8 cellular contexts compared by ENCODE assay signal in the genomic region with DNA sequence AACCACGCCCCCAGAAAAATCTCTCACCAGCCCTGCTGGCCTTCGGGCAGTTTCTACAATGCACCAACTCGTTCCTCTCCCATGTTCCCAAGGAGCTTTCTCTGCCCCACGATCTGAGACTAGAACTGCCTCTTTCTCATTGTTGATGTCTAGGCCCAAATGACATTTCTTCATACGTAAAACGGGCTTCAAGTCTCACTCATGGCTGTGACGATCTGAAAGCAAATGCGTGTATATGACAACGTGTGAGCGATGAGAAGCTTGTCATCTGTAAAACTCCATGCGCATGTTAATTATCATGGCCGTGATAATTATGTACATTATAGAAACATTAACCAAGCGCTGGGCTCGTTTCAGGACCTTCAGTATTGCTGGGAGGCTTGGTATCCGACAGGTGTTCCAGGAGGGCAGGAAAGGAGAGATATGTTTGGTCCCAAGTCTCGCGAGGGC. TPM values are rescaled to one million over a fixed set of nuclear protein-coding genes. Genes with fewer than 3 reads are reported as not detected.
DNase-seq lines count a peak whose midpoint lies in the region; TF ChIP-seq lines count a peak whose summit lies in the region.

No MANE protein-coding gene starts in this region.

- H3K9me3 Mint-ChIP-seq in CD14-positive monocyte, result no peaks in the 10 kb centered on the region
- H3K9me3 Mint-ChIP-seq in dendritic cell treated with granulocyte-macrophage colony-stimulating factor and Interleukin-4, amounts not matched to agents 40 ng/mL and 50 ng/mL, for 4 days, result no peaks in the 10 kb centered on the region
- no peaks in the 10 kb centered on the region for H3K9me3 Mint-ChIP-seq in neural progenitor cell

- H3K9me3 ChIP-seq in Loucy (ENCODE audit: insufficient read depth, low read depth, low read length) (no peaks in the 10 kb centered on the region), neural progenitor cell (ENCODE audit: low read depth) (no peaks in the 10 kb centered on the region)

- H3K9ac ChIP-seq in Loucy (ENCODE audit: low read depth, low read length, poor library complexity, severe bottlenecking) (no peak overlapping the region), neural progenitor cell (no peak overlapping the region)

- H2AFZ ChIP-seq in Loucy (ENCODE audit: low read length) (peak overlapping the region; percentile 42; the same call in 1 of the 2 replicates), neural progenitor cell (replicated peaks) (peak overlapping the region; percentile 66)

- peak overlapping the region in 4 of 7 donors; percentile 59 to 85 (median 75) for H3K27ac Mint-ChIP-seq in CD14-positive monocyte
- H3K27ac Mint-ChIP-seq in dendritic cell treated with granulocyte-macrophage colony-stimulating factor and Interleukin-4, amounts not matched to agents 40 ng/mL and 50 ng/mL, for 4 days, result peak overlapping the region; percentile 79
- H3K27ac Mint-ChIP-seq in neural progenitor cell, result no peak overlapping the region

- H3K9me2 ChIP-seq in Loucy (replicated peaks; ENCODE audit: low read depth, low read length), result no peaks in the 10 kb centered on the region

- H3K79me2 ChIP-seq in Loucy (ENCODE audit: insufficient read depth, low read length) (peaks cover 28% of the 10 kb centered on the region), neural progenitor cell (ENCODE audit: low read depth) (peaks cover 9% of the 10 kb centered on the region)

- H3K4me3 ChIP-seq in Loucy (ENCODE audit: low read length, poor library complexity, severe bottlenecking), result no peak overlapping the region
- peak overlapping the region; percentile 76 for H3K4me3 ChIP-seq in neural progenitor cell

- DNase-seq in CD14-positive monocyte (ENCODE audit: low spot score) (no peak), neural progenitor cell (ENCODE audit: low spot score) (no peak), SW480 (ENCODE audit: low spot score) (no peak), SK-N-DZ (ENCODE audit: low spot score) (no peak), NCI-H82 (lab: John Stamatoyannopoulos, UW) (no peak), KG1 (lab: John Stamatoyannopoulos, UW) (no peak)

- H3K4me1 Mint-ChIP-seq in CD14-positive monocyte, result peaks cover 60% of the 10 kb centered on the region
- peaks cover 67% of the 10 kb centered on the region for H3K4me1 Mint-ChIP-seq in dendritic cell treated with granulocyte-macrophage colony-stimulating factor and Interleukin-4, amounts not matched to agents 40 ng/mL and 50 ng/mL, for 4 days (ENCODE audit: low read depth)
- peaks cover 25% of the 10 kb centered on the region for H3K4me1 Mint-ChIP-seq in neural progenitor cell

- peaks cover 0 to 6% (median 0%) of the 10 kb centered on the region in 3 donors for H3K27me3 Mint-ChIP-seq in CD14-positive monocyte (ENCODE audit: low read depth in 3 of 3)
- H3K27me3 Mint-ChIP-seq in dendritic cell treated with granulocyte-macrophage colony-stimulating factor and Interleukin-4, amounts not matched to agents 40 ng/mL and 50 ng/mL, for 4 days, result no peaks in the 10 kb centered on the region
- H3K27me3 Mint-ChIP-seq in neural progenitor cell (ENCODE audit: insufficient read depth, low read depth), result peaks cover 3% of the 10 kb centered on the region

- H3K36me3 Mint-ChIP-seq in CD14-positive monocyte (peaks cover 0 to 7% of the 10 kb centered on the region in 2 donors), neural progenitor cell (no peaks in the 10 kb centered on the region)
- peaks cover 18% of the 10 kb centered on the region for H3K36me3 Mint-ChIP-seq in dendritic cell treated with granulocyte-macrophage colony-stimulating factor and Interleukin-4, amounts not matched to agents 40 ng/mL and 50 ng/mL, for 4 days (ENCODE audit: low read depth)

- H3K4me3 Mint-ChIP-seq in CD14-positive monocyte (peak overlapping the region; percentile 97 to 99), neural progenitor cell (peak overlapping the region; percentile 96)
- peak overlapping the region; percentile 94 for H3K4me3 Mint-ChIP-seq in dendritic cell treated with granulocyte-macrophage colony-stimulating factor and Interleukin-4, amounts not matched to agents 40 ng/mL and 50 ng/mL, for 4 days

- H3K27ac ChIP-seq in neural progenitor cell, result no peak overlapping the region

- H3F3A ChIP-seq in Loucy (ENCODE audit: low read depth) (no peaks in the 10 kb centered on the region), neural progenitor cell (ENCODE audit: low read depth) (peaks cover 11% of the 10 kb centered on the region)

- H4K20me1 ChIP-seq in Loucy (ENCODE audit: insufficient read depth, low read length, poor library complexity, severe bottlenecking) (peaks cover 4% of the 10 kb centered on the region), neural progenitor cell (ENCODE audit: low read depth) (no peaks in the 10 kb centered on the region)

- no peaks in the 10 kb centered on the region for H3K27me3 ChIP-seq in Loucy (ENCODE audit: insufficient read depth, low read length, poor library complexity, severe bottlenecking)
- H3K27me3 ChIP-seq in neural progenitor cell, result no peaks in the 10 kb centered on the region

- H3K4me1 ChIP-seq in Loucy (ENCODE audit: insufficient read depth, low read length, poor library complexity, severe bottlenecking) (peaks cover 53% of the 10 kb centered on the region), neural progenitor cell (peaks cover 4% of the 10 kb centered on the region)

- intact Hi-C loops in CD14-positive monocyte (cut with micrococcal nuclease), result loop anchor here in 1 of 2 donors (5.0 kb wide), 1 partner anchor 87 kb away; the partner anchor contains the start of gene RCAN3
- intact Hi-C loops in dendritic cell treated with granulocyte-macrophage colony-stimulating factor and Interleukin-4, amounts not matched to agents 40 ng/mL and 50 ng/mL, for 4 days (cut with micrococcal nuclease), result loop anchor here (5.0 kb wide), 3 partner anchors 92 to 227 kb away; partner anchors contain the start of gene SRRM1

- H3K36me3 ChIP-seq in Loucy (ENCODE audit: insufficient read depth, low read length) (no peaks in the 10 kb centered on the region), neural progenitor cell (no peaks in the 10 kb centered on the region)

- H3K4me2 ChIP-seq in Loucy (ENCODE audit: low read depth, low read length, poor library complexity, severe bottlenecking) (peak overlapping the region; percentile 3), neural progenitor cell (peak overlapping the region; percentile 63)

- no peak for TF ChIP-seq CTCF in CD14-positive monocyte (IDR thresholded peaks at IDR 0.05)
- no peak for TF ChIP-seq CTCF in Loucy (conservative IDR thresholded peaks at IDR 0.05; ENCODE audit: low read length)
- TF ChIP-seq CTCF in neural progenitor cell (IDR thresholded peaks at IDR 0.05), result no peak

RNA-seq across cellular contexts. Expression of gene NIPAL3, which starts 0.7 kb away (rescaled TPM):
- polyA plus RNA-seq in CD14-positive monocyte, result 1 to 10 TPM; 6.6 to 9.6 TPM
- 6.9 and 12.1 TPM in 2 replicates for total RNA-seq in neural progenitor cell (ENCODE audit: low replicate concordance)
- 11.7 and 12.2 TPM in 2 replicates for polyA plus RNA-seq in SK-N-DZ (2014; cell fraction: cytosol; rRNA removed)
- polyA plus RNA-seq in SK-N-DZ (2014; cell fraction: nucleus; rRNA removed), result 4.4 and 5.4 TPM in 2 replicates

RNA-seq across cellular contexts. Expression of gene STPG1, which starts 1.3 kb away (rescaled TPM):
- under 1 TPM; 0.60 to 0.85 TPM for polyA plus RNA-seq in CD14-positive monocyte
- 12.7 and 15.9 TPM in 2 replicates for total RNA-seq in neural progenitor cell (ENCODE audit: low replicate concordance)
- polyA plus RNA-seq in SK-N-DZ (2014; cell fraction: cytosol; rRNA removed), result 3.5 and 4.0 TPM in 2 replicates
- 0.99 and 2.4 TPM in 2 replicates for polyA plus RNA-seq in SK-N-DZ (2014; cell fraction: nucleus; rRNA removed)
